15 cellular contexts compared by ENCODE assay signal in the genomic region with DNA sequence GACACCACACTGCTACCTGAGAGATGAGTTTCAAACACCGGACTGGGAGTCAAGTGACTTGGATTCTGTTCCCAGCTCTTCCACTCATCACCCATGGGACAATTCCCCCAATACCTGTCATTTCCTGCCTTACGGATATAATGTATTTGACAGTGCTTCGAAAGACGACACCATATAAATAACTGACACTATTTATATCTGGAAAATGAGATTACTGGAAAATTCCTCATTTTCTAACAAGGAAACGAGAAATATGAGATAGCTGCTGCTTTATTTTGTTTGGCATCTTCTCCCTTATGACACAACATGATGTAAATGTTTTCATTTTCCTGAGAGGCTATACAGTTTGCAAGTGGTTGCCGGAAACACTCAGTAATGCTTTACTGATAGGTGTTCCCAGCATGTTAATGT. TPM values are rescaled to one million over a fixed set of nuclear protein-coding genes. Genes with fewer than 3 reads are reported as not detected.
DNase-seq lines count a peak whose midpoint lies in the region; ATAC-seq, FAIRE-seq and TF ChIP-seq lines count a peak whose summit lies in the region.
"Had no signal": no experiment of that assay in that cellular context is flagged by ENCODE, and none has a peak within 500 bp of the region (broad histone marks: within the 10 kb centered on the region; RNA-seq: fewer than 3 reads in every experiment).

No MANE protein-coding gene starts in this region.

- TF ChIP-seq CTCF in AG04449 (IDR thresholded peaks at IDR 0.05; ENCODE audit: insufficient read depth, low read length, missing control alignments) = no peak
- TF ChIP-seq CTCF in astrocyte (IDR thresholded peaks at IDR 0.05; ENCODE audit: insufficient read depth, low read depth, low read length) = no peak
- TF ChIP-seq CTCF in fibroblast of villous mesenchyme (IDR thresholded peaks at IDR 0.05; ENCODE audit: insufficient read depth, low read depth, low read length) = no peak
- TF ChIP-seq CTCF in right lobe of liver (IDR thresholded peaks at IDR 0.05) = no peak

- no peaks in the 10 kb centered on the region for H3K27me3 ChIP-seq in astrocyte (ENCODE audit: insufficient read depth, low read length)
- no peaks in the 10 kb centered on the region for H3K27me3 ChIP-seq in right lobe of liver
- H3K27me3 ChIP-seq: esophagus squamous epithelium, neutrophil had no signal

- peak; percentile 55 for DNase-seq in AG04449 (ENCODE audit: low read depth, low spot score)
- DNase-seq in HT1080 (ENCODE audit: low read depth) = peak; percentile 74
- DNase-seq in astrocyte (ENCODE audit: low read depth) = peak; percentile 84
- DNase-seq in fibroblast of villous mesenchyme (ENCODE audit: low read depth) = peak; percentile 41
- DNase-seq in DMS79 (lab: John Stamatoyannopoulos, UW) = no peak
- no peak for DNase-seq in stimulated activated CD4-positive, alpha-beta T cell treated with anti-CD3 and anti-CD28 coated beads, Interleukin-4, amount 100 ng/mL, for 24 hours
- DNase-seq in islet precursor cell = no peak
- DNase-seq in right lobe of liver = no peak
- DNase-seq: activated CD8-positive, alpha-beta memory T cell treated with anti-CD3 and anti-CD28 coated beads, Interleukin-2, amount 50 U/mL, for 48 hours; activated naive CD4-positive, alpha-beta T cell treated with anti-CD3 and anti-CD28 coated beads, Interleukin-2, amount 50 U/mL, for 16 hours; esophagus squamous epithelium; NCI-H446; substantia nigra had no signal

- no peaks in the 10 kb centered on the region for H3K79me2 ChIP-seq in astrocyte (ENCODE audit: insufficient read depth, low read length)

- H4K20me1 ChIP-seq in astrocyte (ENCODE audit: insufficient read depth, low read length) = no peaks in the 10 kb centered on the region

- H3K4me3 ChIP-seq in AG04449 (ENCODE audit: low read depth, low read length) = no peak overlapping the region
- H3K4me3 ChIP-seq in astrocyte (ENCODE audit: insufficient read depth, low read depth, low read length) = no peak overlapping the region
- no peak overlapping the region for H3K4me3 ChIP-seq in fibroblast of villous mesenchyme (ENCODE audit: low read depth, low read length)
- no peak overlapping the region for H3K4me3 ChIP-seq in right lobe of liver
- H3K4me3 ChIP-seq: esophagus squamous epithelium had no signal

- H3K4me1 Mint-ChIP-seq in astrocyte (ENCODE audit: low read depth, unreplicated experiment) = no peaks in the 10 kb centered on the region

- no peak overlapping the region for H3K4me3 Mint-ChIP-seq in astrocyte (ENCODE audit: unreplicated experiment)

- H3K4me2 ChIP-seq in astrocyte (ENCODE audit: low read length) = peak overlapping the region; percentile 73

- peak overlapping the region; percentile 20 for H3K9ac ChIP-seq in astrocyte (ENCODE audit: low read length)

- H3K9me3 Mint-ChIP-seq in astrocyte (ENCODE audit: unreplicated experiment) = no peaks in the 10 kb centered on the region

- no peak for FAIRE-seq in astrocyte (lab: Jason Lieb, UNC)
- FAIRE-seq: colon had no signal

- no peaks in the 10 kb centered on the region for H3K27me3 Mint-ChIP-seq in astrocyte (ENCODE audit: low read depth, unreplicated experiment)

- H3K36me3 ChIP-seq in astrocyte (ENCODE audit: insufficient read depth, low read length) (peaks cover 14% of the 10 kb centered on the region), right lobe of liver (peaks cover 0 to 8% (median 0%) of the 10 kb centered on the region in 4 donors)
- H3K36me3 ChIP-seq: neutrophil had no signal

- H3K9me3 ChIP-seq in astrocyte (ENCODE audit: insufficient read depth, low read depth, low read length) = no peaks in the 10 kb centered on the region
- no peaks in the 10 kb centered on the region for H3K9me3 ChIP-seq in right lobe of liver
- H3K9me3 ChIP-seq: esophagus squamous epithelium, neutrophil had no signal

- peaks cover 14% of the 10 kb centered on the region for H3K4me1 ChIP-seq in astrocyte (ENCODE audit: insufficient read depth, low read length)
- H3K4me1 ChIP-seq in right lobe of liver = peaks cover 0 to 14% (median 6%) of the 10 kb centered on the region in 4 donors
- H3K4me1 ChIP-seq: esophagus squamous epithelium had no signal

- no peak for ATAC-seq in right lobe of liver

- H2AFZ ChIP-seq in astrocyte (ENCODE audit: low read depth, low read length) = peak overlapping the region; percentile 15

- no peak overlapping the region for H3K27ac Mint-ChIP-seq in astrocyte (ENCODE audit: unreplicated experiment)

- no peak for TF ChIP-seq POLR2A in right lobe of liver (IDR thresholded peaks at IDR 0.05)

- intact Hi-C loops in right lobe of liver (cut with DNase I) = no loop called here

- 66% methylated on average over 6 of the region's 6 CpGs for WGBS in right lobe of liver (ENCODE audit: insufficient coverage, low coverage, low lambda C conversion rate, missing lambda C conversion rate)

- POLR2A ChIA-PET in AG04449 (lab: Yijun Ruan, JAX) = no interaction called here

- CTCF ChIA-PET in AG04449 (lab: Yijun Ruan, JAX) = interaction anchor here (1.1 to 1.8 kb wide), 2 partner anchors 24 to 150 kb away, joined by 5 to 6 read pairs; no protein-coding TSS in a partner anchor

- peaks cover 14% of the 10 kb centered on the region for H3K36me3 Mint-ChIP-seq in astrocyte (ENCODE audit: low read depth, unreplicated experiment)

- H3K27ac ChIP-seq in astrocyte (ENCODE audit: low read depth, low read length) (peak overlapping the region; percentile 76), right lobe of liver (no peak overlapping the region)
- H3K27ac ChIP-seq: esophagus squamous epithelium, neutrophil had no signal

RNA-seq across cellular contexts. Expression of a gene that starts 8.6 kb away (rescaled TPM):
- 24.5 and 33.7 TPM in 2 replicates for total RNA-seq in HT1080 (2014; rRNA removed; shearing (Covaris generic))
- 20.1 and 20.8 TPM in 2 replicates for polyA plus RNA-seq in HT1080 (2015; cell fraction: cytosol; rRNA removed)
- 4.7 and 8.3 TPM in 2 replicates for polyA plus RNA-seq in HT1080 (2015; cell fraction: nucleus; rRNA removed)
- total RNA-seq in astrocyte = 10.4 and 10.7 TPM in 2 replicates
- total RNA-seq in fibroblast of villous mesenchyme = 11.2 and 13.9 TPM in 2 replicates
- total RNA-seq in right lobe of liver = 10 to 100 TPM; 11.6 to 29.0 (median 13.4) TPM

RNA-seq across cellular contexts. Expression of a gene that starts 8.9 kb away (rescaled TPM):
- 19.9 and 20.0 TPM in 2 replicates for total RNA-seq in HT1080 (2014; rRNA removed; shearing (Covaris generic))
- polyA plus RNA-seq in HT1080 (2015; cell fraction: cytosol; rRNA removed) = 24.3 and 25.6 TPM in 2 replicates
- polyA plus RNA-seq in HT1080 (2015; cell fraction: nucleus; rRNA removed) = 35.7 and 37.9 TPM in 2 replicates
- 5.7 and 7.5 TPM in 2 replicates for total RNA-seq in astrocyte
- 17.4 and 22.0 TPM in 2 replicates for total RNA-seq in fibroblast of villous mesenchyme
- total RNA-seq in right lobe of liver = 1 to 10 TPM; 2.0 to 6.3 (median 4.2) TPM

RNA-seq across cellular contexts. Expression of a gene that starts 22.0 kb away (rescaled TPM):
- 12.8 and 15.6 TPM in 2 replicates for total RNA-seq in HT1080 (2014; rRNA removed; shearing (Covaris generic))
- 14.2 and 16.1 TPM in 2 replicates for polyA plus RNA-seq in HT1080 (2015; cell fraction: cytosol; rRNA removed)
- polyA plus RNA-seq in HT1080 (2015; cell fraction: nucleus; rRNA removed) = 11.7 and 12.4 TPM in 2 replicates
- total RNA-seq in astrocyte (13.5 and 15.8 TPM in 2 replicates), fibroblast of villous mesenchyme (21.6 and 34.5 TPM in 2 replicates), right lobe of liver (10 to 100 TPM; 15.3 to 24.4 (median 18.0) TPM)

RNA-seq across cellular contexts. Expression of a gene that starts 49.9 kb away (rescaled TPM):
- 60.9 and 71.8 TPM in 2 replicates for total RNA-seq in HT1080 (2014; rRNA removed; shearing (Covaris generic))
- 95.5 and 100 TPM in 2 replicates for polyA plus RNA-seq in HT1080 (2015; cell fraction: cytosol; rRNA removed)
- polyA plus RNA-seq in HT1080 (2015; cell fraction: nucleus; rRNA removed) = 121 and 141 TPM in 2 replicates
- total RNA-seq in astrocyte = 142 and 155 TPM in 2 replicates
- 219 and 247 TPM in 2 replicates for total RNA-seq in fibroblast of villous mesenchyme
- 100 to 1,000 TPM; 298 to 624 (median 414) TPM for total RNA-seq in right lobe of liver

Comparison
In these comparisons a context has a peak if more than half of its experiments do, and no peak if none do; other contexts are left out.
1. DNase-seq: peak in AG04449 (single experiment), HT1080 (single experiment), astrocyte (single experiment) and fibroblast of villous mesenchyme (single experiment); none in DMS79 (single experiment), stimulated activated CD4-positive, alpha-beta T cell treated with anti-CD3 and anti-CD28 coated beads, Interleukin-4, amount 100 ng/mL, for 24 hours (single experiment), islet precursor cell (single experiment) and right lobe of liver (0 of 3).